Comparison of ENCODE assay signal across 1 cellular context in genomic region chr6:3323696-3324261, GRCh38.
TF ChIP-seq lines count a peak whose summit lies in the region.

No MANE protein-coding gene starts in this region.

TF ChIP-seq in WTC11, 78 proteins besides CTCF, POLR2A, EP300 and RAD21 (continued from another document):
- TF ChIP-seq AFF4 (CRISPR knock-in tag; IDR thresholded peaks at IDR 0.05; ENCODE audit: borderline replicate concordance): no peak
TF ChIP-seq in WTC11: peak in this region for 0.
